In the genomic region with DNA sequence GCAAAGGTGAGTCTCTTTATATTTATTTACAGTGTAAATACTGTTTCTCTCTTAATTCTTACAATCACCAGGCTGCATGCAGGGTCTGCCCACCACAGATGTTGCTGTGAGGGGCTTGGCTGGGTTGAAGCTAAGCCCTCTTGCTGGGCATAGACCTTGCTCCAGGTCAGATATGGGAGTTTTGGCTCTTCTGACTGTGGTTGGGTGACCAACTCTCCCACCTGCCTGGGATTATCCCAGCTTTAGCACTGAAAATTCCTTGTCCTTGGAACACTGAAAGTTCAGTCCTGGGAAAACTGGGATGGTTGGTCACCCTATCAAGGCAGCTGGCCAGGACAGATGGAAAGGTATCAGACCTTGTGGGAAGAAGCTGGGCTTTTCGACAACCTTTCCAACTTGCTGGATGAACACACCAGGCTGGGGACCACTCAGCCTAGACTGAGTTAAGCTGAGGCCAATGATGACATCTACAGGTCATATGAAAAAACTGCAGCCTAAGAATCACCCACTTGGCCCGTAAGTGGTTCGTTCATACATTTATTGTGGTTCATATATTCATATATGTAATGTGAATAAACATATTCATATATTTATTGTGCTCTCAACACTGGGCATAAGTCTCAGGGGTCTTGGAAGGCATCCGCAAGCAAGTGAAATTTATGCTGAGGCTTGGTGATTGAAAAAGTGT, we compare ENCODE assay signal across 8 cellular contexts. TPM values are rescaled to one million over a fixed set of nuclear protein-coding genes. Genes with fewer than 3 reads are reported as not detected.
A peak's percentile ranks its signal among the peaks of the same experiment; 100 is the strongest.
DNase-seq lines count a peak whose midpoint lies in the region; ATAC-seq, FAIRE-seq and TF ChIP-seq lines count a peak whose summit lies in the region.

No MANE protein-coding gene starts in this region.

- H3K27me3 ChIP-seq in bronchial epithelial cell (ENCODE audit: control insufficient read depth, insufficient read depth, low read length), result no peaks in the 10 kb centered on the region

- peak; percentile 34 for DNase-seq in 8988T
- DNase-seq in NCI-H2029 (lab: John Stamatoyannopoulos, UW), result peak; percentile 92
- DNase-seq in T-cell, result peak in 24 of 34 experiments; percentile 2 to 41 (median 20)
- DNase-seq in bronchial epithelial cell (ENCODE audit: low read depth), result peak; percentile 67
- peak; percentile 64 for DNase-seq in kidney glomerular epithelial cell (lab: John Stamatoyannopoulos, UW)
- DNase-seq in stimulated activated CD4-positive, alpha-beta T cell treated with anti-CD3 and anti-CD28 coated beads, Interleukin-4, amount 100 ng/mL, for 4 hours, result peak; percentile 11 to 18
- no peak for DNase-seq in sciatic nerve (ENCODE audit: low spot score)

- no peaks in the 10 kb centered on the region for H3K27me3 Mint-ChIP-seq in T-cell

- TF ChIP-seq CTCF in GM12872 (IDR thresholded peaks at IDR 0.05; ENCODE audit: insufficient read depth, low read depth, low read length) (peak; percentile 80), bronchial epithelial cell (IDR thresholded peaks at IDR 0.05; ENCODE audit: insufficient read depth, low read length, severe bottlenecking) (peak; percentile 69)

- no peak for ATAC-seq in T-cell (replicated peaks in 1 of 4)
- ATAC-seq in sciatic nerve, result no peak

- no peaks in the 10 kb centered on the region for H3K36me3 ChIP-seq in bronchial epithelial cell (ENCODE audit: control insufficient read depth, insufficient read depth, low read length)

- intact Hi-C loops in sciatic nerve (cut with DNase I), result loop anchor here (2.0 kb wide), 1 partner anchor 281 kb away; no protein-coding TSS in a partner anchor

- POLR2A ChIA-PET in T-cell (lab: Charles Lee), result no interaction called here

- no peaks in the 10 kb centered on the region for H3K9me3 Mint-ChIP-seq in T-cell

- H3K27ac Mint-ChIP-seq in T-cell, result no peak overlapping the region

- no peak for FAIRE-seq in bronchial epithelial cell (lab: Jason Lieb, UNC)

- H3K4me1 Mint-ChIP-seq in T-cell, result peaks cover 17 to 20% (median 18%) of the 10 kb centered on the region in 3 donors

- no peak overlapping the region for H3K4me3 Mint-ChIP-seq in T-cell

- no peaks in the 10 kb centered on the region for H3K36me3 Mint-ChIP-seq in T-cell

- CTCF ChIA-PET in T-cell (lab: Charles Lee), result interaction anchor here (0.6 to 6.5 kb wide), 10 partner anchors 8 to 507 kb away, joined by 3 to 124 read pairs (median 4); a partner anchor contains a TSS

- H3K4me3 ChIP-seq in bronchial epithelial cell (ENCODE audit: low read depth, low read length), result no peak overlapping the region

RNA-seq across cellular contexts. Expression of a gene that starts 26.6 kb away (rescaled TPM):
- total RNA-seq in T-cell (1 to 10 TPM in 3 of 5 donors, under 1 TPM in 2; 0.21 to 2.0 (median 1.4) TPM), bronchial epithelial cell (under 0.01 and 0.53 TPM in 2 replicates), sciatic nerve (2.3 TPM)

RNA-seq across cellular contexts. Expression of a gene that starts 39.8 kb away (rescaled TPM):
- total RNA-seq in T-cell, result 10 to 100 TPM; 16.8 to 50.0 (median 19.8) TPM
- total RNA-seq in bronchial epithelial cell, result 5.2 and 9.5 TPM in 2 replicates
- 8.8 TPM for total RNA-seq in sciatic nerve

RNA-seq across cellular contexts. Expression of a gene that starts 40.1 kb away (rescaled TPM):
- total RNA-seq in T-cell (10 to 100 TPM; 60.2 to 71.0 (median 68.4) TPM), bronchial epithelial cell (20.2 and 20.5 TPM in 2 replicates), sciatic nerve (37.5 TPM)
